Comparison of ENCODE assay signal across 9 cellular contexts in the genomic region with DNA sequence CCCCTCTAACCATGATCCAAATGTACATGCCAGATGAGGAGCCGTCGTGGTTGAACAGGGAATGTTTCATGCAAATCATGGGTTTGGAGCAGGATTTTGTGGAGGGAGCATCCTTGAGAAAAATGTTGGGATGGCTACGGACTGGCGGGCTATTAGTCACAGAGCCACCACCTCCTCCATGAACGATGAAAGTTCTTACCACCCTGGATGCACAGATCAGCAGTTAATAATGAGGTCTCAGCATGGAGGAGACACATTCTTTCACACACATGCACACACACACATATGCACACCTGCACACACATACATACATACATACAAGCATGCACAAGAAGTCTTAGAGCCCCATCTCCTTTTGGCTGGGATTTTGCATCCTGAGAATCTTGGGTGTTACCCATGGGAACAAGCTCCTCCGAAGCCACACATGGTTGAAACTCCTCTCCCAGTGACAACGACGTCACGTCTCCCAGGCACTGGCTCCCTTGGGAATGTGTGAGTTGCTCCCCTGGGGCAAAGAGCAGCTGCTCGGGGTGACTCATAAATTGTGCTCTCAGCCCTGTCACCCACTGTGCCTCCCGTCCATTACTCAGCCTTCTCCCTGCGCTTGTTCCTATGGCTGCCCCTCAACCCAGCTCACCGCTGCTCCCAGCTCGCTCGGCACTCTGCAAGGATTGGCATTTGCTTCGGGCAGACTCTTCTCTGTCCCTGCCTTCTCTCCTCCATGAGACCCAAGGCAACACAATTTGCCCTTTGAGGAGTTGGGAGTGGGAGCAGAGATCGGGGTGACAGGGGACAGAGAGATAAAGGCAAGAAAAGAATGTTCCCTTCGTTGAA.
A peak's percentile ranks its signal among the peaks of the same experiment; 100 is the strongest.
DNase-seq lines count a peak whose midpoint lies in the region; ATAC-seq and TF ChIP-seq lines count a peak whose summit lies in the region.
"Had no signal": no experiment of that assay in that cellular context is flagged by ENCODE, and none has a peak within 500 bp of the region (broad histone marks: within the 10 kb centered on the region; RNA-seq: fewer than 3 reads in every experiment).

No MANE protein-coding gene starts in this region.

- H3K4me1 ChIP-seq in Peyer's patch (peaks cover 0 to 30% (median 0%) of the 10 kb centered on the region in 4 donors), left ventricle myocardium inferior (no peaks in the 10 kb centered on the region)

- H3K9me3 ChIP-seq in Peyer's patch = no peaks in the 10 kb centered on the region
- no peaks in the 10 kb centered on the region for H3K9me3 ChIP-seq in left ventricle myocardium inferior (replicated peaks)

- H3K27ac Mint-ChIP-seq in WTC11 = no peak overlapping the region

- H3K4me3 ChIP-seq in Peyer's patch (peak overlapping the region in 2 of 4 donors; percentile 32 to 37), left ventricle myocardium inferior (no peak overlapping the region)

- H3K27me3 Mint-ChIP-seq in WTC11 (ENCODE audit: low read depth) = no peaks in the 10 kb centered on the region

- DNase-seq in GM04504 (ENCODE audit: low read depth) = peak; percentile 64
- peak in 2 of 3 donors; percentile 87 to 91 for DNase-seq in Peyer's patch
- DNase-seq in iris pigment epithelial cell (ENCODE audit: low read depth) = peak; percentile 84
- DNase-seq in activated effector memory CD4-positive, alpha-beta T cell treated with Interleukin-2 at 50 U/mL for 16 hours = no peak
- DNase-seq in left ventricle myocardium inferior = no peak
- DNase-seq in WTC11 (ENCODE audit: low spot score) = no peak
- no peak for DNase-seq in stimulated activated CD4-positive, alpha-beta T cell treated with anti-CD3 and anti-CD28 coated beads, Interleukin-4, amount 100 ng/mL, for 24 hours
- DNase-seq: left cardiac atrium had no signal

- intact Hi-C loops in left ventricle myocardium inferior (cut with micrococcal nuclease) = no loop called here

- POLR2A ChIA-PET in WTC11 (lab: Charles Lee) = interaction anchor here (0.6 kb wide), 1 partner anchor 47 kb away, joined by 3 read pairs; no protein-coding TSS in a partner anchor

- H3K27ac ChIP-seq in Peyer's patch (peak overlapping the region in 3 of 4 donors; percentile 68 to 90 (median 85)), left ventricle myocardium inferior (replicated peaks) (no peak overlapping the region)

- H3K36me3 Mint-ChIP-seq in WTC11 = peaks cover 13% of the 10 kb centered on the region

- TF ChIP-seq CTCF in Peyer's patch (IDR thresholded peaks at IDR 0.05) (no peak), left ventricle myocardium inferior (IDR thresholded peaks at IDR 0.05; ENCODE audit: borderline replicate concordance) (no peak), WTC11 (IDR thresholded peaks at IDR 0.05) (no peak)

- H3K9me3 Mint-ChIP-seq in WTC11 = peaks cover 7% of the 10 kb centered on the region

- H3K4me3 Mint-ChIP-seq in WTC11 = no peak overlapping the region

- H3K36me3 ChIP-seq in Peyer's patch (no peaks in the 10 kb centered on the region), left ventricle myocardium inferior (no peaks in the 10 kb centered on the region)

- H3K4me1 Mint-ChIP-seq in WTC11 = peaks cover 19% of the 10 kb centered on the region

- ATAC-seq in HG02763 (IDR thresholded peaks at IDR 0.05; ENCODE audit: unreplicated experiment) (peak; percentile 34), WTC11 (no peak; the same call in 1 of the 2 replicates)

- CTCF ChIA-PET in WTC11 (lab: Charles Lee) = interaction anchor here (0.6 to 1.3 kb wide), 3 partner anchors 34 to 260 kb away, joined by 3 to 4 read pairs (median 3); no protein-coding TSS in a partner anchor

- H3K27me3 ChIP-seq in Peyer's patch (no peaks in the 10 kb centered on the region), left ventricle myocardium inferior (ENCODE audit: low read depth) (peaks cover 56% of the 10 kb centered on the region)

- peak in 1 of 2 donors; percentile 77 for TF ChIP-seq POLR2A in Peyer's patch (IDR thresholded peaks at IDR 0.05)

TF ChIP-seq in WTC11, 78 proteins besides CTCF, POLR2A, EP300 and RAD21:
- TF ChIP-seq FOXP1 (CRISPR knock-in tag; IDR thresholded peaks at IDR 0.05; ENCODE audit: borderline replicate concordance) (no peak), GRHL2 (CRISPR knock-in tag; IDR thresholded peaks at IDR 0.05; ENCODE audit: insufficient replicate concordance, severe bottlenecking) (no peak), KAT7 (CRISPR knock-in tag; IDR thresholded peaks at IDR 0.05; ENCODE audit: borderline replicate concordance) (no peak)
- TF ChIP-seq, protein P1, sequence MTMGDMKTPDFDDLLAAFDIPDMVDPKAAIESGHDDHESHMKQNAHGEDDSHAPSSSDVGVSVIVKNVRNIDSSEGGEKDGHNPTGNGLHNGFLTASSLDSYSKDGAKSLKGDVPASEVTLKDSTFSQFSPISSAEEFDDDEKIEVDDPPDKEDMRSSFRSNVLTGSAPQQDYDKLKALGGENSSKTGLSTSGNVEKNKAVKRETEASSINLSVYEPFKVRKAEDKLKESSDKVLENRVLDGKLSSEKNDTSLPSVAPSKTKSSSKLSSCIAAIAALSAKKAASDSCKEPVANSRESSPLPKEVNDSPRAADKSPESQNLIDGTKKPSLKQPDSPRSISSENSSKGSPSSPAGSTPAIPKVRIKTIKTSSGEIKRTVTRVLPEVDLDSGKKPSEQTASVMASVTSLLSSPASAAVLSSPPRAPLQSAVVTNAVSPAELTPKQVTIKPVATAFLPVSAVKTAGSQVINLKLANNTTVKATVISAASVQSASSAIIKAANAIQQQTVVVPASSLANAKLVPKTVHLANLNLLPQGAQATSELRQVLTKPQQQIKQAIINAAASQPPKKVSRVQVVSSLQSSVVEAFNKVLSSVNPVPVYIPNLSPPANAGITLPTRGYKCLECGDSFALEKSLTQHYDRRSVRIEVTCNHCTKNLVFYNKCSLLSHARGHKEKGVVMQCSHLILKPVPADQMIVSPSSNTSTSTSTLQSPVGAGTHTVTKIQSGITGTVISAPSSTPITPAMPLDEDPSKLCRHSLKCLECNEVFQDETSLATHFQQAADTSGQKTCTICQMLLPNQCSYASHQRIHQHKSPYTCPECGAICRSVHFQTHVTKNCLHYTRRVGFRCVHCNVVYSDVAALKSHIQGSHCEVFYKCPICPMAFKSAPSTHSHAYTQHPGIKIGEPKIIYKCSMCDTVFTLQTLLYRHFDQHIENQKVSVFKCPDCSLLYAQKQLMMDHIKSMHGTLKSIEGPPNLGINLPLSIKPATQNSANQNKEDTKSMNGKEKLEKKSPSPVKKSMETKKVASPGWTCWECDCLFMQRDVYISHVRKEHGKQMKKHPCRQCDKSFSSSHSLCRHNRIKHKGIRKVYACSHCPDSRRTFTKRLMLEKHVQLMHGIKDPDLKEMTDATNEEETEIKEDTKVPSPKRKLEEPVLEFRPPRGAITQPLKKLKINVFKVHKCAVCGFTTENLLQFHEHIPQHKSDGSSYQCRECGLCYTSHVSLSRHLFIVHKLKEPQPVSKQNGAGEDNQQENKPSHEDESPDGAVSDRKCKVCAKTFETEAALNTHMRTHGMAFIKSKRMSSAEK (CRISPR knock-in tag; IDR thresholded peaks at IDR 0.05; ENCODE audit: borderline replicate concordance) = no peak
TF ChIP-seq in WTC11: peak in this region for 0.

Comparison
In these comparisons a context has a peak if more than half of its experiments do, and no peak if none do; other contexts are left out.
1. DNase-seq: peak in GM04504 (single experiment), Peyer's patch (2 of 3) and iris pigment epithelial cell (single experiment); none in activated effector memory CD4-positive, alpha-beta T cell treated with Interleukin-2 at 50 U/mL for 16 hours (single experiment), left ventricle myocardium inferior (single experiment), WTC11 (single experiment) and stimulated activated CD4-positive, alpha-beta T cell treated with anti-CD3 and anti-CD28 coated beads, Interleukin-4, amount 100 ng/mL, for 24 hours (single experiment).